ENCODE assay signal across 16 cellular contexts in the genomic region with DNA sequence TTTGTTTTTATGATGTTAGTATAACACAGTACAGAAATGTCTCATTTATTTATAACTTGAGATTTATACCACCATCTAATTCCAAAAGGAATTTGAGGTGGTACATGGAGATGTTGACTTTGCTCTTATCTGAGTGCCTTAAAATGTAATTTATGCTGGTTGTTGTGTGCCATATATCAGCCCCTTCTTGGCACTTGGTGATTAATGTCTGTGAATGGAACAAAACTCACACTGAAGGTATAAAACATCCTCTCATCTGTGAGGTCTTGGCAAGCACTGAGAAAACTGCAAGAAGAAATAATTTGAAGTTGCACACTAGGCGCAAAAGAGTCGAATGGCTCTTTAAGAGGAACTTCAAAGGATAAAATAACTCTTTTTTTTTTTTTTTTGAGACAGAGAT.
A peak's percentile ranks its signal among the peaks of the same experiment; 100 is the strongest.
DNase-seq lines count a peak whose midpoint lies in the region; ATAC-seq and TF ChIP-seq lines count a peak whose summit lies in the region.
"Had no signal": no experiment of that assay in that cellular context is flagged by ENCODE, and none has a peak within 500 bp of the region (broad histone marks: within the 10 kb centered on the region; RNA-seq: fewer than 3 reads in every experiment).

No MANE protein-coding gene starts in this region.

- H3K36me3 ChIP-seq in HEK293 (ENCODE audit: control insufficient read depth in 2 of 2, insufficient read depth in 1 of 2, low read length in 2 of 2) = no peaks in the 10 kb centered on the region
- H3K36me3 ChIP-seq in mucosa of descending colon (ENCODE audit: low read depth) = no peaks in the 10 kb centered on the region

- intact Hi-C loops in mucosa of descending colon (cut with DNase I, micrococcal nuclease) = no loop called here

- TF ChIP-seq CTCF in HEK293 (tag by site-specific recombination; IDR thresholded peaks at IDR 0.05) = no peak
- no peak for TF ChIP-seq CTCF in mucosa of descending colon (IDR thresholded peaks at IDR 0.05)

- H3K9me3 ChIP-seq in HEK293 (ENCODE audit: control insufficient read depth, insufficient read depth, low read depth, low read length) = no peaks in the 10 kb centered on the region
- no peaks in the 10 kb centered on the region for H3K9me3 ChIP-seq in mucosa of descending colon

- POLR2A ChIA-PET in HEK293 (lab: Yijun Ruan, JAX) = no interaction called here

- H3K4me1 ChIP-seq in HEK293 (ENCODE audit: control insufficient read depth, insufficient read depth, low read length) (no peaks in the 10 kb centered on the region; the same call in 1 of the 2 replicates), mucosa of descending colon (ENCODE audit: low read depth) (no peaks in the 10 kb centered on the region)

- H3K27ac ChIP-seq in HEK293 (ENCODE audit: extremely low read depth, low read depth, low read length) = no peak overlapping the region
- H3K27ac ChIP-seq: GM23248 had no signal

- DNase-seq in A172 (ENCODE audit: low spot score) (peak; percentile 4), left kidney (ENCODE audit: low read depth, low spot score) (peak; percentile 78), mucosa of descending colon (no peak), GF-D8 (lab: John Stamatoyannopoulos, UW) (no peak)
- DNase-seq: 8988T; C1 segment of cervical spinal cord; Calu3; CD4-positive, alpha-beta memory T cell; COR-L47; DMS53; DMS79 treated with DMSO at 0.1 percent for 48 hours; GM23248; H9 had no signal

- CTCF ChIA-PET in HEK293 (lab: Yijun Ruan, JAX) = interaction anchor here (1.2 kb wide), 1 partner anchor 302 kb away, joined by 4 read pairs; no protein-coding TSS in a partner anchor

- ATAC-seq in mucosa of descending colon (no peak), HG02973 (IDR thresholded peaks at IDR 0.05; ENCODE audit: unreplicated experiment) (no peak)
- ATAC-seq: HCT116 had no signal

- H3K4me3 ChIP-seq in HEK293 (ENCODE audit: low read depth, low read length) = no peak overlapping the region
- H3K4me3 ChIP-seq in mucosa of descending colon = no peak overlapping the region
- H3K4me3 ChIP-seq: GM23248 had no signal

TF ChIP-seq in HEK293, 187 proteins besides CTCF, POLR2A, EP300 and RAD21:
- TF ChIP-seq FEZF1 (tag by site-specific recombination; IDR thresholded peaks at IDR 0.05) (peak; percentile 80), ZXDB (tag by site-specific recombination; IDR thresholded peaks at IDR 0.05) (0 out of 2 replicates have a peak, but pooled peaks have one; percentile 25), ZNF114 (tag by site-specific recombination; IDR thresholded peaks at IDR 0.05) (no peak), ZNF404 (tag by site-specific recombination; IDR thresholded peaks at IDR 0.05) (no peak)
- TF ChIP-seq, protein P1, sequence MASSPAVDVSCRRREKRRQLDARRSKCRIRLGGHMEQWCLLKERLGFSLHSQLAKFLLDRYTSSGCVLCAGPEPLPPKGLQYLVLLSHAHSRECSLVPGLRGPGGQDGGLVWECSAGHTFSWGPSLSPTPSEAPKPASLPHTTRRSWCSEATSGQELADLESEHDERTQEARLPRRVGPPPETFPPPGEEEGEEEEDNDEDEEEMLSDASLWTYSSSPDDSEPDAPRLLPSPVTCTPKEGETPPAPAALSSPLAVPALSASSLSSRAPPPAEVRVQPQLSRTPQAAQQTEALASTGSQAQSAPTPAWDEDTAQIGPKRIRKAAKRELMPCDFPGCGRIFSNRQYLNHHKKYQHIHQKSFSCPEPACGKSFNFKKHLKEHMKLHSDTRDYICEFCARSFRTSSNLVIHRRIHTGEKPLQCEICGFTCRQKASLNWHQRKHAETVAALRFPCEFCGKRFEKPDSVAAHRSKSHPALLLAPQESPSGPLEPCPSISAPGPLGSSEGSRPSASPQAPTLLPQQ (tag by site-specific recombination; IDR thresholded peaks at IDR 0.05) = no peak

Comparison
In these comparisons a context has a peak if more than half of its experiments do, and no peak if none do; other contexts are left out.
1. DNase-seq: peak in A172 (single experiment) and left kidney (single experiment); none in mucosa of descending colon (0 of 3) and GF-D8 (single experiment).